In genomic region chr6:14506656-14507242, GRCh38 we compare ENCODE assay signal across 26 cellular contexts.
DNase-seq lines count a peak whose midpoint lies in the region; ATAC-seq lines count a peak whose summit lies in the region.
"Had no signal": no experiment of that assay in that cellular context is flagged by ENCODE, and none has a peak within 500 bp of the region (broad histone marks: within the 10 kb centered on the region; RNA-seq: fewer than 3 reads in every experiment).

No MANE protein-coding gene starts in this region.

- peaks cover 16% of the 10 kb centered on the region for H3K27me3 Mint-ChIP-seq in central memory CD8-positive, alpha-beta T cell
- peaks cover 0 to under 1% (median 0%) of the 10 kb centered on the region in 5 donors for H3K27me3 Mint-ChIP-seq in naive thymus-derived CD4-positive, alpha-beta T cell

- peaks cover 3% of the 10 kb centered on the region for H3K36me3 Mint-ChIP-seq in central memory CD8-positive, alpha-beta T cell (ENCODE audit: insufficient read depth)
- H3K36me3 Mint-ChIP-seq in naive thymus-derived CD4-positive, alpha-beta T cell = peaks cover 0 to 4% (median 0%) of the 10 kb centered on the region in 5 donors

- H3K27ac ChIP-seq in KOPT-K1 (ENCODE audit: low read depth, low read length, poor library complexity, severe bottlenecking) = peak overlapping the region; percentile 20
- no peak overlapping the region for H3K27ac ChIP-seq in naive thymus-derived CD4-positive, alpha-beta T cell (ENCODE audit: low read depth, low read length)
- H3K27ac ChIP-seq: adrenal gland; BLaER1 treated with 17β-estradiol and CSF1 and Interleukin-3, amounts not matched to agents 10 nM and 100 nM; gastrocnemius medialis; VCaP had no signal

- POLR2A ChIA-PET in naive thymus-derived CD4-positive, alpha-beta T cell (lab: Charles Lee) = no interaction called here

- no peaks in the 10 kb centered on the region for H3K4me1 Mint-ChIP-seq in central memory CD8-positive, alpha-beta T cell
- peaks cover 7 to 36% (median 24%) of the 10 kb centered on the region in 7 donors for H3K4me1 Mint-ChIP-seq in naive thymus-derived CD4-positive, alpha-beta T cell

- no peaks in the 10 kb centered on the region for H3K27me3 ChIP-seq in naive thymus-derived CD4-positive, alpha-beta T cell (ENCODE audit: control insufficient read depth in 2 of 2, insufficient read depth in 2 of 2, low read length in 2 of 2)
- H3K27me3 ChIP-seq: adrenal gland; BLaER1 treated with 17β-estradiol and CSF1 and Interleukin-3, amounts not matched to agents 10 nM and 100 nM; gastrocnemius medialis had no signal

- CTCF ChIA-PET in naive thymus-derived CD4-positive, alpha-beta T cell (lab: Charles Lee) = interaction anchor here (0.6 kb wide), 1 partner anchor 14 kb away, joined by 3 read pairs; no protein-coding TSS in a partner anchor

- H3K4me3 ChIP-seq in naive thymus-derived CD4-positive, alpha-beta T cell (ENCODE audit: low read length) = no peak overlapping the region
- H3K4me3 ChIP-seq: adrenal gland; BLaER1 treated with 17β-estradiol and CSF1 and Interleukin-3, amounts not matched to agents 10 nM and 100 nM; gastrocnemius medialis; lung had no signal

- H3K27ac Mint-ChIP-seq in central memory CD8-positive, alpha-beta T cell (ENCODE audit: low read depth) = peak overlapping the region; percentile 23
- peak overlapping the region in 6 of 9 donors; percentile 1 to 76 (median 13) for H3K27ac Mint-ChIP-seq in naive thymus-derived CD4-positive, alpha-beta T cell
- H3K27ac Mint-ChIP-seq: activated T-helper 1 cell treated with anti-CD3 and anti-CD28 coated beads, Interleukin-12 subunit alpha, Interleukin-12 subunit beta, Interleukin-2, Interleukin-4 antibody, amounts not matched to agents 30 ng/mL and 10 ng/mL and 1 ng/mL, durations not matched to agents 14 hours and 24 hours and 36 hours; nephron had no signal

- H3K4me3 Mint-ChIP-seq in central memory CD8-positive, alpha-beta T cell = no peak overlapping the region
- H3K4me3 Mint-ChIP-seq in naive thymus-derived CD4-positive, alpha-beta T cell = peak overlapping the region in 7 of 10 donors; percentile 13 to 69 (median 53)
- H3K4me3 Mint-ChIP-seq: activated T-helper 1 cell treated with anti-CD3 and anti-CD28 coated beads, Interleukin-12 subunit alpha, Interleukin-12 subunit beta, Interleukin-2, Interleukin-4 antibody, amounts not matched to agents 30 ng/mL and 10 ng/mL and 1 ng/mL, durations not matched to agents 14 hours and 24 hours and 36 hours; nephron had no signal

- no peaks in the 10 kb centered on the region for H3K9me3 Mint-ChIP-seq in central memory CD8-positive, alpha-beta T cell
- H3K9me3 Mint-ChIP-seq in naive thymus-derived CD4-positive, alpha-beta T cell = peaks cover 0 to 3% (median 0%) of the 10 kb centered on the region in 11 donors
- H3K9me3 Mint-ChIP-seq: activated T-helper 1 cell treated with anti-CD3 and anti-CD28 coated beads, Interleukin-12 subunit alpha, Interleukin-12 subunit beta, Interleukin-2, Interleukin-4 antibody, amounts not matched to agents 30 ng/mL and 10 ng/mL and 1 ng/mL, durations not matched to agents 14 hours and 24 hours and 36 hours; nephron had no signal

- ATAC-seq in central memory CD8-positive, alpha-beta T cell (replicated peaks; ENCODE audit: extremely low read depth, poor library complexity, severe bottlenecking) = no peak
- ATAC-seq in naive thymus-derived CD4-positive, alpha-beta T cell = peak; percentile 54
- ATAC-seq in GM21723 (IDR thresholded peaks at IDR 0.05; ENCODE audit: unreplicated experiment) (no peak), HG02884 (IDR thresholded peaks at IDR 0.05; ENCODE audit: unreplicated experiment) (no peak)
- ATAC-seq: gastrocnemius medialis, HCT116, PC-3, SK-N-SH treated with all-trans-retinoic acid at 6 μM for 48 hours had no signal

- no peaks in the 10 kb centered on the region for H3K9me3 ChIP-seq in KOPT-K1 (ENCODE audit: insufficient read depth, low read length, poor library complexity, severe bottlenecking)
- no peaks in the 10 kb centered on the region for H3K9me3 ChIP-seq in naive thymus-derived CD4-positive, alpha-beta T cell (ENCODE audit: control insufficient read depth in 2 of 3, low read length in 3 of 3)
- H3K9me3 ChIP-seq: adrenal gland, Caco-2, gastrocnemius medialis had no signal

- intact Hi-C loops in naive thymus-derived CD4-positive, alpha-beta T cell (cut with micrococcal nuclease) = loop anchor here in 1 of 2 donors (5.0 kb wide), 1 partner anchor 294 kb away; no protein-coding TSS in a partner anchor

- H3K36me3 ChIP-seq in KOPT-K1 (ENCODE audit: insufficient read depth, low read length) = no peaks in the 10 kb centered on the region
- no peaks in the 10 kb centered on the region for H3K36me3 ChIP-seq in naive thymus-derived CD4-positive, alpha-beta T cell (ENCODE audit: control insufficient read depth in 2 of 3, insufficient read depth in 3 of 3, low read length in 3 of 3)
- H3K36me3 ChIP-seq: adrenal gland; BLaER1 treated with 17β-estradiol and CSF1 and Interleukin-3, amounts not matched to agents 10 nM and 100 nM; gastrocnemius medialis had no signal

- DNase-seq in DMS153 treated with DMSO at 0.1 percent for 48 hours (lab: John Stamatoyannopoulos, UW; ENCODE audit: unreplicated experiment) (peak; percentile 4), SIG-M5 treated with dmso at 0.1 percent for 504 hours (lab: John Stamatoyannopoulos, UW; ENCODE audit: unreplicated experiment) (no peak), A172 (ENCODE audit: low spot score) (no peak)
- DNase-seq in central memory CD8-positive, alpha-beta T cell (ENCODE audit: low spot score in 2 of 2) = no peak
- DNase-seq in naive thymus-derived CD4-positive, alpha-beta T cell = peak in 6 of 9 donors; percentile 12 to 53 (median 38)
- DNase-seq: activated CD4-positive, alpha-beta T cell treated with anti-CD3 and anti-CD28 coated beads for 4 hours; activated naive CD4-positive, alpha-beta T cell treated with Interleukin-2 at 50 U/mL for 16 hours; adrenal gland; Caco-2; cerebellar nuclear complex; gastrocnemius medialis; Karpas-422; kidney glomerular epithelial cell; NCI-H2081; NCI-H446; PC-3 had no signal

- peaks cover 0 to 16% of the 10 kb centered on the region in 2 donors for H3K4me1 ChIP-seq in naive thymus-derived CD4-positive, alpha-beta T cell (ENCODE audit: control insufficient read depth in 2 of 2, insufficient read depth in 2 of 2, low read length in 2 of 2)
- H3K4me1 ChIP-seq: adrenal gland, gastrocnemius medialis had no signal

Comparison
In these comparisons a context has a peak if more than half of its experiments do, and no peak if none do; other contexts are left out.
1. DNase-seq: peak in DMS153 treated with DMSO at 0.1 percent for 48 hours (single experiment) and naive thymus-derived CD4-positive, alpha-beta T cell (6 of 9); none in central memory CD8-positive, alpha-beta T cell (0 of 2), SIG-M5 treated with dmso at 0.1 percent for 504 hours (single experiment) and A172 (single experiment).